10 cellular contexts compared by ENCODE assay signal in genomic region chr1:156465747-156466365, GRCh38. TPM values are rescaled to one million over a fixed set of nuclear protein-coding genes. Genes with fewer than 3 reads are reported as not detected.
DNase-seq lines count a peak whose midpoint lies in the region; ATAC-seq, FAIRE-seq and TF ChIP-seq lines count a peak whose summit lies in the region.
"Had no signal": no experiment of that assay in that cellular context is flagged by ENCODE, and none has a peak within 500 bp of the region (broad histone marks: within the 10 kb centered on the region; RNA-seq: fewer than 3 reads in every experiment).

No MANE protein-coding gene starts in this region.

- H2BK5ac ChIP-seq in mesendoderm (ENCODE audit: low read length): no peak overlapping the region

- no peak overlapping the region for H3K4ac ChIP-seq in mesendoderm (ENCODE audit: low read depth, low read length)

- H3K18ac ChIP-seq in mesendoderm (ENCODE audit: low read length): no peak overlapping the region

- H2AK5ac ChIP-seq in mesendoderm (ENCODE audit: low read length): no peak overlapping the region

- H3K79me1 ChIP-seq in mesendoderm (ENCODE audit: low read length): no peaks in the 10 kb centered on the region

- RAD21 ChIA-PET in GM12878 (lab: Charles Lee; ENCODE audit: unreplicated experiment): interaction anchor here (0.6 kb wide), 1 partner anchor 33 kb away, joined by 3 read pairs; no protein-coding TSS in a partner anchor

- no peak for DNase-seq in AG10803 (ENCODE audit: low read depth)
- DNase-seq in H7: peak; percentile 84
- no peak for DNase-seq in GM12878 (ENCODE audit: low read depth, low spot score)
- no peak for DNase-seq in mesendoderm
- DNase-seq in putamen (ENCODE audit: low spot score): no peak
- DNase-seq in DMS79 treated with DMSO at 0.1 percent for 48 hours (lab: John Stamatoyannopoulos, UW): no peak
- DNase-seq: hypothalamus, NCI-H345 had no signal

- H3K79me2 ChIP-seq in GM12878 (ENCODE audit: control insufficient read depth, insufficient read depth, low read length) (no peaks in the 10 kb centered on the region), mesendoderm (ENCODE audit: control insufficient read depth, insufficient read depth, low read length) (no peaks in the 10 kb centered on the region)

- TF ChIP-seq CTCF in AG10803 (conservative IDR thresholded peaks at IDR 0.05; ENCODE audit: low read length): peak; percentile 15; the same call in 1 of the 2 replicates
- peak; percentile 12 to 25 (median 19); a peak in 3 of 6 replicates for TF ChIP-seq CTCF in GM12878 (IDR thresholded peaks at IDR 0.05 in 2 of 3, conservative IDR thresholded peaks at IDR 0.05 in 1 of 3; ENCODE audit: control insufficient read depth in 2 of 3, extremely low read depth in 1 of 3, insufficient read depth in 1 of 3, low read depth in 3 of 3, low read length in 3 of 3)

- H2AFZ ChIP-seq in GM12878 (ENCODE audit: control insufficient read depth, low read depth, low read length): no peak overlapping the region

- no peak overlapping the region for H3K9ac ChIP-seq in GM12878 (ENCODE audit: control insufficient read depth, insufficient read depth, low read length)
- no peak overlapping the region for H3K9ac ChIP-seq in mesendoderm (ENCODE audit: low read length)

- no peak overlapping the region for H4K8ac ChIP-seq in mesendoderm (ENCODE audit: low read depth, low read length)

- peak overlapping the region; percentile 42 for H3K56ac ChIP-seq in mesendoderm (ENCODE audit: low read length)

- H2BK120ac ChIP-seq in mesendoderm (ENCODE audit: low read depth, low read length): no peak overlapping the region

- CTCF ChIA-PET in GM12878 (lab: Yijun Ruan, JAX): interaction anchor here (0.7 to 1.6 kb wide), 6 partner anchors 9 to 1050 kb away, joined by 3 to 10 read pairs (median 3); no protein-coding TSS in a partner anchor

- H3K36me3 ChIP-seq in H7 (replicated peaks; ENCODE audit: control insufficient read depth, insufficient read depth, low read length): peaks cover 1% of the 10 kb centered on the region; the same call in 1 of the 2 replicates
- peaks cover 19 to 25% of the 10 kb centered on the region in 2 experiments; a peak in 3 of 4 replicates for H3K36me3 ChIP-seq in GM12878 (ENCODE audit: control insufficient read depth in 2 of 2, insufficient read depth in 2 of 2, low read length in 1 of 2)
- H3K36me3 ChIP-seq in mesendoderm (ENCODE audit: control insufficient read depth, insufficient read depth, low read length): peaks cover 1% of the 10 kb centered on the region

- 74% methylated on average over 17 of the region's 17 CpGs for WGBS in GM12878 (ENCODE audit: insufficient coverage, insufficient replicate concordance, low lambda C conversion rate, missing lambda C conversion rate)
- WGBS in mesendoderm (ENCODE audit: extremely low coverage, insufficient coverage, low lambda C conversion rate): no CpG with 5 or more reads among the region's 17 CpGs

- SMC1A ChIA-PET in GM12878 (lab: Charles Lee; ENCODE audit: uncharacterized antibody, unreplicated experiment): interaction anchor here (0.5 to 1.7 kb wide), 3 partner anchors 23 to 102 kb away, joined by 3 to 7 read pairs (median 3); no protein-coding TSS in a partner anchor

- TF ChIP-seq POLR2A in GM12878 (IDR thresholded peaks at IDR 0.05; ENCODE audit: low read depth, low read length): no peak

- POLR2A ChIA-PET in GM12878 (lab: Charles Lee): interaction anchor here (1.4 kb wide), 1 partner anchor 19 kb away, joined by 3 read pairs; no protein-coding TSS in a partner anchor

- H3K4me2 ChIP-seq in GM12878 (ENCODE audit: control insufficient read depth, insufficient read depth): no peak overlapping the region
- H3K4me2 ChIP-seq in mesendoderm (ENCODE audit: low read length): no peak overlapping the region

- in situ Hi-C loops in GM12878 (cut with MboI): no loop called here

- H3K23ac ChIP-seq in mesendoderm (ENCODE audit: low read length): no peak overlapping the region

- H3K4me3 ChIP-seq in AG10803 (ENCODE audit: low read length) (no peak overlapping the region), H7 (ENCODE audit: insufficient read depth, low read depth, low read length) (no peak overlapping the region), GM12878 (no peak overlapping the region), mesendoderm (ENCODE audit: low read length) (no peak overlapping the region)

- H4K5ac ChIP-seq in mesendoderm (ENCODE audit: low read length): no peak overlapping the region

- peak; percentile 49 for TF ChIP-seq RAD21 in GM12878 (IDR thresholded peaks at IDR 0.05; ENCODE audit: insufficient read depth, low read depth, low read length)

- ATAC-seq in GM12878: peak; percentile 40
- no peak for ATAC-seq in GM19035 (IDR thresholded peaks at IDR 0.05; ENCODE audit: unreplicated experiment)
- no peak for ATAC-seq in HG03342 (IDR thresholded peaks at IDR 0.05; ENCODE audit: unreplicated experiment)

- no peak overlapping the region for H3K27ac ChIP-seq in GM12878 (ENCODE audit: control insufficient read depth, insufficient read depth)
- H3K27ac ChIP-seq in mesendoderm (ENCODE audit: low read depth, low read length): no peak overlapping the region

- BruUV-seq in GM12878 (replicated peaks; lab: Mats Ljungman, UMichigan): no TSS peak

- intact Hi-C loops in GM12878 (cut with micrococcal nuclease; ENCODE audit: unreplicated experiment): no loop called here

- H3K9me3 ChIP-seq in GM12878 (replicated peaks; ENCODE audit: control insufficient read depth, insufficient read depth, low read length): no peaks in the 10 kb centered on the region

- H3K27me3 ChIP-seq in H7 (ENCODE audit: control insufficient read depth, insufficient read depth, low read length) (no peaks in the 10 kb centered on the region), GM12878 (replicated peaks in 1 of 2; ENCODE audit: control insufficient read depth in 2 of 2, insufficient read depth in 2 of 2, low read length in 1 of 2) (no peaks in the 10 kb centered on the region), mesendoderm (ENCODE audit: insufficient read depth, low read length, poor library complexity) (no peaks in the 10 kb centered on the region)

- H3K4me1 ChIP-seq in GM12878 (ENCODE audit: control insufficient read depth, insufficient read depth, low read length) (no peaks in the 10 kb centered on the region), mesendoderm (ENCODE audit: control insufficient read depth, low read depth, low read length) (peaks cover 2% of the 10 kb centered on the region)

- H2BK15ac ChIP-seq in mesendoderm (replicated peaks; ENCODE audit: low read depth): no peak overlapping the region

- no peak for TF ChIP-seq EP300 in GM12878 (IDR thresholded peaks at IDR 0.05; ENCODE audit: borderline replicate concordance in 1 of 2, control insufficient read depth in 1 of 2, low read depth in 2 of 2, low read length in 2 of 2)

- H4K20me1 ChIP-seq in GM12878 (ENCODE audit: control insufficient read depth, insufficient read depth): peaks cover 3% of the 10 kb centered on the region; the same call in 1 of the 2 replicates

- FAIRE-seq in GM12878 (lab: Jason Lieb, UNC): no peak

TF ChIP-seq in GM12878, 131 proteins besides CTCF, POLR2A, EP300 and RAD21:
- no peak for TF ChIP-seq EZH2 (IDR thresholded peaks at IDR 0.05; ENCODE audit: borderline replicate concordance, control insufficient read depth, low read depth, low read length)
- TF ChIP-seq POLR2AphosphoS5 (IDR thresholded peaks at IDR 0.05; ENCODE audit: low read length): 0 out of 2 replicates have a peak, but pooled peaks have one; percentile 22

RNA-seq across cellular contexts. Expression of gene MEF2D, which starts 34.7 kb away (rescaled TPM):
- total RNA-seq in H7 (2014; rRNA removed; shearing (Covaris generic)): 14.2 TPM in 2 replicates
- total RNA-seq in GM12878 (2013; cell fraction: nucleolus; rRNA removed): 44.6 and 59.9 TPM in 2 replicates
- total RNA-seq in GM12878 (2014; rRNA removed) (13.8 and 17.1 TPM in 2 replicates), GM12878 (2014; rRNA removed; fragmentation: Illumina TruSeq; extraction: Trizol) (8.1 and 9.1 TPM in 2 replicates), GM12878 (2021) (47.3 and 53.0 TPM in 2 replicates)
- polyA plus RNA-seq in GM12878 (2011; ENCODE audit: low read depth): 10.6 TPM
- polyA plus RNA-seq in GM12878 (2011; rRNA removed) (4.7 and 12.0 TPM in 2 replicates), GM12878 (2014; fragmentation: Illumina TruSeq; extraction: Trizol) (11.2 and 16.5 TPM in 2 replicates), GM12878 (2014; fragmentation: Nextera tagmentation; extraction: Ambion mirVana) (1 to 10 TPM in 1 of 2 experiments, under 1 TPM in 1; 0.61 to 1.3 TPM), GM12878 (2014; rRNA removed) (23.7 and 26.4 TPM in 2 replicates), GM12878 (2016; fragmentation: Nextera tagmentation; extraction: Ambion mirVana) (10 to 100 TPM; 38.2 to 44.2 TPM)
- polyA plus RNA-seq in GM12878 (2011; cell fraction: cytosol; rRNA removed): 16.5 and 18.1 TPM in 2 replicates
- polyA plus RNA-seq in GM12878 (2011; cell fraction: nucleus; rRNA removed): 34.0 and 52.7 TPM in 2 replicates
- 27.0 and 28.1 TPM in 2 replicates for polyA plus RNA-seq in GM12878 (2012)
- 13.3 and 13.9 TPM in 2 replicates for polyA minus RNA-seq in GM12878 (2011; rRNA and poly(A)+ RNA removed)
- 14.3 and 15.9 TPM in 2 replicates for polyA minus RNA-seq in GM12878 (2011; cell fraction: cytosol; rRNA and poly(A)+ RNA removed)
- 11.0 and 24.5 TPM in 2 replicates for polyA minus RNA-seq in GM12878 (2011; cell fraction: nucleus; rRNA and poly(A)+ RNA removed)
- 11.7 TPM for polyA plus RNA-seq in mesendoderm (2013, experiment 1 of 2)
- polyA plus RNA-seq in mesendoderm (2013, experiment 2 of 2): 11.4 TPM
